In the genomic region with DNA sequence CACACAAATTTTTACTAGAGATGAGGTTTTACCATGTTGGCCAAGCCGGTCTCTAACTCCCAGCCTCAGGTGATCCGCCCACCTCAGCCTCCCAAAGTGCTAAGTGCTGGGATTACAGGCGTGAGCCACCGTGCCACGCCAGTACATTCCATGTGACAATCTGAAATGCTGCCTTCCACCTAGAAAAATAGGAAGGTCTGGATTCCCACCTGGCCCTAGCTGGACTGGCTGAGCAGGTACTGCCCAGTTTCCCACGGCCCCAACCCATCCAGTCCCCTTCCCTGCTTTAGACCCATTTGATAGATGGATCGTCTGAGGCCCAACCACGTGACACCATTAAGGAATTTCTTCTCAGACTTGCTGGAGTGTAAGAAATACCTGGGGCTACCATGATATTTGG, we compare ENCODE assay signal across 20 cellular contexts. TPM values are rescaled to one million over a fixed set of nuclear protein-coding genes. Genes with fewer than 3 reads are reported as not detected.
DNase-seq lines count a peak whose midpoint lies in the region; ATAC-seq, FAIRE-seq and TF ChIP-seq lines count a peak whose summit lies in the region.
"Had no signal": no experiment of that assay in that cellular context is flagged by ENCODE, and none has a peak within 500 bp of the region (broad histone marks: within the 10 kb centered on the region; RNA-seq: fewer than 3 reads in every experiment).

No MANE protein-coding gene starts in this region.

- H3K9me3 Mint-ChIP-seq in neural progenitor cell (no peaks in the 10 kb centered on the region), nephron progenitor cell (no peaks in the 10 kb centered on the region)
- H3K9me3 Mint-ChIP-seq: CD8-positive, alpha-beta memory T cell; H9 had no signal

- peaks cover 0 to 7% of the 10 kb centered on the region in 2 experiments; a peak in 2 of 5 replicates for H3K36me3 ChIP-seq in HepG2 (replicated peaks in 1 of 2; ENCODE audit: control insufficient read depth in 1 of 2, insufficient read depth in 2 of 2, low read length in 2 of 2)
- H3K36me3 ChIP-seq in right lobe of liver = no peaks in the 10 kb centered on the region
- peaks cover 51% of the 10 kb centered on the region for H3K36me3 ChIP-seq in OCI-LY3 (replicated peaks; ENCODE audit: low read depth, low read length)
- no peaks in the 10 kb centered on the region for H3K36me3 ChIP-seq in neural progenitor cell

- H3K79me2 ChIP-seq in HepG2 (ENCODE audit: insufficient read depth, low read length) (no peaks in the 10 kb centered on the region), OCI-LY3 (ENCODE audit: low read length) (peaks cover 98% of the 10 kb centered on the region), neural progenitor cell (ENCODE audit: low read depth) (peaks cover 59% of the 10 kb centered on the region)

- H3K27ac ChIP-seq in HepG2 (ENCODE audit: extremely low read length, insufficient read depth, low read length) (no peak overlapping the region), right lobe of liver (no peak overlapping the region), OCI-LY3 (ENCODE audit: low read length) (peak overlapping the region; percentile 88), neural progenitor cell (peak overlapping the region; percentile 77)

- FAIRE-seq in HepG2 (lab: Jason Lieb, UNC) = no peak
- FAIRE-seq: GM12878, H1 had no signal

- BruUV-seq in HepG2 (replicated peaks; lab: Mats Ljungman, UMichigan) = no TSS peak

- TF ChIP-seq POLR2A in HepG2 (IDR thresholded peaks at IDR 0.05; ENCODE audit: insufficient read depth in 1 of 2, low read depth in 2 of 2, low read length in 2 of 2) = no peak
- no peak for TF ChIP-seq POLR2A in right lobe of liver (IDR thresholded peaks at IDR 0.05)

- H3F3A ChIP-seq in neural progenitor cell (ENCODE audit: low read depth) = peaks cover 5% of the 10 kb centered on the region

- no peak overlapping the region for H3K9ac ChIP-seq in HepG2 (ENCODE audit: insufficient read depth, low read depth, low read length)
- H3K9ac ChIP-seq in OCI-LY3 (ENCODE audit: low read length) = peak overlapping the region; percentile 52; the same call in 1 of the 2 replicates
- no peak overlapping the region for H3K9ac ChIP-seq in neural progenitor cell

- H3K27ac Mint-ChIP-seq in neural progenitor cell (no peak overlapping the region), nephron progenitor cell (no peak overlapping the region)
- H3K27ac Mint-ChIP-seq: H9 had no signal

- H3K9me3 ChIP-seq in HepG2 (ENCODE audit: low read length) = no peaks in the 10 kb centered on the region
- H3K9me3 ChIP-seq in right lobe of liver = no peaks in the 10 kb centered on the region
- no peaks in the 10 kb centered on the region for H3K9me3 ChIP-seq in OCI-LY3 (ENCODE audit: insufficient read depth, low read length)
- no peaks in the 10 kb centered on the region for H3K9me3 ChIP-seq in neural progenitor cell (ENCODE audit: low read depth)
- H3K9me3 ChIP-seq: BLaER1 treated with 17β-estradiol and CSF1 and Interleukin-3, amounts not matched to agents 10 nM and 100 nM had no signal

- ATAC-seq in HepG2 (no peak), right lobe of liver (no peak), HG02623 (IDR thresholded peaks at IDR 0.05; ENCODE audit: unreplicated experiment) (no peak), HG02763 (IDR thresholded peaks at IDR 0.05; ENCODE audit: unreplicated experiment) (no peak)
- ATAC-seq: GM12878 had no signal

- DNase-seq in HepG2 (ENCODE audit: low spot score) (no peak), right lobe of liver (no peak), neural progenitor cell (ENCODE audit: low spot score) (no peak), nephron progenitor cell (no peak), germinal center (ENCODE audit: low spot score) (no peak)
- DNase-seq: 8988T; CD8-positive, alpha-beta memory T cell; COR-L47; DMS 273 treated with DMSO at 0.1 percent for 48 hours; DMS53; DND-41; EL; H9; IMR-90 had no signal

- no peaks in the 10 kb centered on the region for H4K20me1 ChIP-seq in HepG2 (ENCODE audit: insufficient read depth, low read length)
- H4K20me1 ChIP-seq in OCI-LY3 (ENCODE audit: insufficient read depth, low read length) = peaks cover 79% of the 10 kb centered on the region
- H4K20me1 ChIP-seq in neural progenitor cell (ENCODE audit: low read depth) = peaks cover 86% of the 10 kb centered on the region

- H3K4me2 ChIP-seq in HepG2 (ENCODE audit: low read depth, low read length) (no peak overlapping the region), OCI-LY3 (ENCODE audit: low read length) (peak overlapping the region; percentile 81), neural progenitor cell (no peak overlapping the region)

- TF ChIP-seq CTCF in HepG2 (CRISPR knock-in tag; IDR thresholded peaks at IDR 0.05) = no peak
- TF ChIP-seq CTCF in right lobe of liver (IDR thresholded peaks at IDR 0.05) = no peak
- TF ChIP-seq CTCF in OCI-LY3 (IDR thresholded peaks at IDR 0.05; ENCODE audit: low read depth, low read length) = no peak
- no peak for TF ChIP-seq CTCF in neural progenitor cell (IDR thresholded peaks at IDR 0.05)
- no peak for TF ChIP-seq CTCF in nephron progenitor cell (IDR thresholded peaks at IDR 0.05)

- TF ChIP-seq EP300 in HepG2 (IDR thresholded peaks at IDR 0.05; ENCODE audit: low read depth in 2 of 2, low read length in 2 of 2) = no peak
- TF ChIP-seq EP300 in HepG2 (CRISPR knock-in tag; IDR thresholded peaks at IDR 0.05; ENCODE audit: borderline replicate concordance) = no peak

- no peak overlapping the region for H3K4me3 Mint-ChIP-seq in neural progenitor cell
- H3K4me3 Mint-ChIP-seq in nephron progenitor cell = no peak overlapping the region
- H3K4me3 Mint-ChIP-seq: H9 had no signal

- H2AFZ ChIP-seq in HepG2 (ENCODE audit: low read length) = no peak overlapping the region
- no peak overlapping the region for H2AFZ ChIP-seq in OCI-LY3 (ENCODE audit: low read depth, low read length)
- H2AFZ ChIP-seq in neural progenitor cell (replicated peaks) = no peak overlapping the region

- no peaks in the 10 kb centered on the region for H3K27me3 Mint-ChIP-seq in neural progenitor cell (ENCODE audit: insufficient read depth, low read depth)
- H3K27me3 Mint-ChIP-seq in nephron progenitor cell (ENCODE audit: low read depth, poor library complexity) = peaks cover 3% of the 10 kb centered on the region

- intact Hi-C loops in HepG2 (cut with micrococcal nuclease; ENCODE audit: unreplicated experiment) = no loop called here
- intact Hi-C loops in right lobe of liver (cut with DNase I) = no loop called here

- WGBS in HepG2 (ENCODE audit: low lambda C conversion rate) = 96% methylated on average over 8 of the region's 8 CpGs
- WGBS in right lobe of liver (ENCODE audit: insufficient coverage, low coverage, low lambda C conversion rate, missing lambda C conversion rate) = 90% methylated on average over 7 of the region's 8 CpGs

- no peak for TF ChIP-seq RAD21 in HepG2 (CRISPR knock-in tag; IDR thresholded peaks at IDR 0.05)

- H3K27me3 ChIP-seq in HepG2 (ENCODE audit: control insufficient read depth in 1 of 2, insufficient read depth in 2 of 2, low read length in 2 of 2) (no peaks in the 10 kb centered on the region), right lobe of liver (no peaks in the 10 kb centered on the region), OCI-LY3 (ENCODE audit: low read depth, low read length) (no peaks in the 10 kb centered on the region), neural progenitor cell (no peaks in the 10 kb centered on the region)
- H3K27me3 ChIP-seq: BLaER1 treated with 17β-estradiol and CSF1 and Interleukin-3, amounts not matched to agents 10 nM and 100 nM had no signal

- H3K36me3 Mint-ChIP-seq in neural progenitor cell (peaks cover 10% of the 10 kb centered on the region), nephron progenitor cell (ENCODE audit: low read depth) (peaks cover 26% of the 10 kb centered on the region)

- in situ Hi-C loops in HepG2 (cut with HindIII; ENCODE audit: extremely low pct_ligation_motif_present, low pct_unique_long_range_greater_than_20kb) = no loop called here

- no peak overlapping the region for H3K4me3 ChIP-seq in HepG2 (replicated peaks in 1 of 3; ENCODE audit: insufficient read depth in 1 of 3, low read depth in 2 of 3, low read length in 3 of 3)
- no peak overlapping the region for H3K4me3 ChIP-seq in right lobe of liver
- peak overlapping the region; percentile 58; the same call in 1 of the 2 replicates for H3K4me3 ChIP-seq in OCI-LY3 (ENCODE audit: low read length)
- no peak overlapping the region for H3K4me3 ChIP-seq in neural progenitor cell
- H3K4me3 ChIP-seq: BLaER1 treated with 17β-estradiol and CSF1 and Interleukin-3, amounts not matched to agents 10 nM and 100 nM; GM12878 had no signal

- H3K4me1 ChIP-seq in HepG2 (ENCODE audit: insufficient read depth, low read length) (peaks cover 8% of the 10 kb centered on the region; the same call in 1 of the 2 replicates), right lobe of liver (peaks cover 0 to 2% (median 0%) of the 10 kb centered on the region in 4 donors), OCI-LY3 (ENCODE audit: low read length) (peaks cover 86% of the 10 kb centered on the region), neural progenitor cell (peaks cover 11% of the 10 kb centered on the region)

- POLR2A ChIA-PET in HepG2 (lab: Yijun Ruan, JAX) = no interaction called here

- H3K4me1 Mint-ChIP-seq in neural progenitor cell (peaks cover 26% of the 10 kb centered on the region), nephron progenitor cell (peaks cover 38% of the 10 kb centered on the region)

- CTCF ChIA-PET in HepG2 (lab: Yijun Ruan, JAX; ENCODE audit: low intra/inter-chr PET ratio, low total read pairs) = no interaction called here

RNA-seq across cellular contexts. Expression of gene KDM2B, which starts 55.4 kb away (rescaled TPM):
- total RNA-seq in HepG2 (2016; rRNA removed; fragmentation: Illumina TruSeq; extraction: Trizol) (25.3 and 26.1 TPM in 2 replicates), right lobe of liver (10 to 100 TPM in 2 of 6 experiments, 1 to 10 TPM in 4; 4.8 to 22.8 (median 9.8) TPM), neural progenitor cell (ENCODE audit: low replicate concordance) (85.3 and 158 TPM in 2 replicates)
- total RNA-seq in HepG2 (2016; cell fraction: cytosol; rRNA removed; fragmentation: Illumina TruSeq; extraction: Trizol; ENCODE audit: low read depth) = 11.2 and 11.4 TPM in 2 replicates
- total RNA-seq in HepG2 (2016; cell fraction: insoluble cytoplasmic fraction; rRNA removed; fragmentation: Illumina TruSeq; extraction: Trizol) = 20.6 and 26.1 TPM in 2 replicates
- total RNA-seq in HepG2 (2016; cell fraction: membrane; rRNA removed; fragmentation: Illumina TruSeq; extraction: Trizol) = 25.8 and 29.0 TPM in 2 replicates
- total RNA-seq in HepG2 (2016; cell fraction: nucleus; rRNA removed; fragmentation: Illumina TruSeq; extraction: Trizol) = 18.4 and 20.7 TPM in 2 replicates
- polyA plus RNA-seq in HepG2 (2011; rRNA removed) = 17.0 and 17.5 TPM in 2 replicates
- 8.3 and 13.5 TPM in 2 replicates for polyA plus RNA-seq in HepG2 (2011; cell fraction: cytosol; rRNA removed)
- 50.3 and 60.7 TPM in 2 replicates for polyA plus RNA-seq in HepG2 (2011; cell fraction: nucleus; rRNA removed)
- 13.5 and 15.6 TPM in 2 replicates for polyA plus RNA-seq in HepG2 (2012)
- polyA plus RNA-seq in HepG2 (2016; cell fraction: cytosol; fragmentation: Illumina TruSeq; extraction: Trizol; ENCODE audit: low read depth) = 6.0 and 6.9 TPM in 2 replicates
- 23.7 and 31.0 TPM in 2 replicates for polyA plus RNA-seq in HepG2 (2016; cell fraction: insoluble cytoplasmic fraction; fragmentation: Illumina TruSeq; extraction: Trizol; ENCODE audit: low read depth)
- 17.2 and 18.2 TPM in 2 replicates for polyA plus RNA-seq in HepG2 (2016; cell fraction: membrane; fragmentation: Illumina TruSeq; extraction: Trizol; ENCODE audit: low read depth)
- 36.9 and 37.0 TPM in 2 replicates for polyA plus RNA-seq in HepG2 (2016; cell fraction: nucleus; fragmentation: Illumina TruSeq; extraction: Trizol; ENCODE audit: insufficient read depth, low read depth)
- 53.2 and 72.8 TPM in 2 replicates for polyA minus RNA-seq in HepG2 (2011; rRNA and poly(A)+ RNA removed; ENCODE audit: low replicate concordance)
- polyA minus RNA-seq in HepG2 (2011; cell fraction: cytosol; rRNA and poly(A)+ RNA removed) = 18.0 and 20.7 TPM in 2 replicates
- 21.1 and 21.9 TPM in 2 replicates for polyA minus RNA-seq in HepG2 (2011; cell fraction: nucleus; rRNA and poly(A)+ RNA removed)

Comparison
In these comparisons a context has a peak if more than half of its experiments do, and no peak if none do; other contexts are left out.
1. H3K27ac ChIP-seq: peak in OCI-LY3 (single experiment) and neural progenitor cell (single experiment); none in HepG2 (single experiment) and right lobe of liver (0 of 3).